In genomic region chr10:50364730-50365129, GRCh38 we compare ENCODE assay signal across 7 cellular contexts.
DNase-seq lines count a peak whose midpoint lies in the region; ATAC-seq, FAIRE-seq and TF ChIP-seq lines count a peak whose summit lies in the region.
"Not testable (repeated sequence)": the region's sequence is repeated elsewhere in the genome, so short reads cannot be mapped to it uniquely, and the experiment has no call there.

No MANE protein-coding gene starts in this region.

- SMC1A ChIA-PET in GM12878 (lab: Charles Lee; ENCODE audit: uncharacterized antibody, unreplicated experiment) = interaction anchor here (1.3 to 4.0 kb wide), 8 partner anchors 9 to 257 kb away, joined by 3 to 27 read pairs (median 6); no protein-coding TSS in a partner anchor

- H3K4me2 ChIP-seq in DOHH2 (ENCODE audit: low read length) (peak overlapping the region; percentile 89), GM12878 (ENCODE audit: control insufficient read depth, insufficient read depth) (peak overlapping the region; percentile 57)

- peak overlapping the region; percentile 95 for H3K27ac ChIP-seq in DOHH2 (ENCODE audit: low read depth, low read length)
- peak overlapping the region; percentile 35 for H3K27ac ChIP-seq in GM12878 (ENCODE audit: control insufficient read depth, insufficient read depth)
- not testable (repeated sequence) for H3K27ac ChIP-seq in small intestine (ENCODE audit: low read depth in 1 of 2, low read length in 1 of 2)

- H3K4me1 ChIP-seq in DOHH2 (ENCODE audit: control insufficient read depth, low read length) (peaks cover 38% of the 10 kb centered on the region), GM12878 (ENCODE audit: control insufficient read depth, insufficient read depth, low read length) (peaks cover 25% of the 10 kb centered on the region)
- not testable (repeated sequence) for H3K4me1 ChIP-seq in small intestine (ENCODE audit: control insufficient read depth in 2 of 2, insufficient read depth in 1 of 2, low read depth in 1 of 2, low read length in 1 of 2)

- H3K27me3 ChIP-seq in DOHH2 (ENCODE audit: control insufficient read depth, low read length); GM12878 (replicated peaks in 1 of 2; ENCODE audit: control insufficient read depth in 2 of 2, insufficient read depth in 2 of 2, low read length in 1 of 2); small intestine (ENCODE audit: control insufficient read depth in 2 of 2, insufficient read depth in 2 of 2, low read length in 2 of 2): not testable (repeated sequence)

- WGBS in GM12878 (ENCODE audit: insufficient coverage, insufficient replicate concordance, low lambda C conversion rate, missing lambda C conversion rate) = 34% methylated on average over 3 of the region's 3 CpGs
- WGBS in small intestine, 3 donors = 48 to 70% (median 53%) methylated on average over 3 of the region's 3 CpGs

- peaks cover 2 to 14% (median 7%) of the 10 kb centered on the region in 3 donors for H3K9me3 Mint-ChIP-seq in IgD-negative memory B cell

- TF ChIP-seq EP300 in GM12878 (IDR thresholded peaks at IDR 0.05; ENCODE audit: borderline replicate concordance in 1 of 2, control insufficient read depth in 1 of 2, low read depth in 2 of 2, low read length in 2 of 2) = not testable (repeated sequence)

- BruUV-seq in GM12878 (replicated peaks; lab: Mats Ljungman, UMichigan) = not testable (repeated sequence)

- not testable (repeated sequence) for H3K9me3 ChIP-seq in DOHH2 (ENCODE audit: control insufficient read depth, insufficient read depth, low read length); GM12878 (replicated peaks; ENCODE audit: control insufficient read depth, insufficient read depth, low read length); small intestine (ENCODE audit: control insufficient read depth, low read depth)

- H3F3A ChIP-seq in DOHH2 (ENCODE audit: control insufficient read depth, insufficient read depth) = peaks cover 33% of the 10 kb centered on the region

- POLR2A ChIA-PET in GM12878 (lab: Charles Lee) = interaction anchor here (0.6 to 1.1 kb wide), 2 partner anchors 21 to 22 kb away, joined by 3 read pairs; no protein-coding TSS in a partner anchor

- intact Hi-C loops in GM12878 (cut with micrococcal nuclease; ENCODE audit: unreplicated experiment) = loop anchor here (5.0 kb wide), 2 partner anchors 53 to 258 kb away; partner anchors contain the start of gene SGMS1
- intact Hi-C loops in left colon (cut with DNase I, micrococcal nuclease) = not testable (repeated sequence)

- peak overlapping the region; percentile 1 to 58 (median 16) for H3K27ac Mint-ChIP-seq in IgD-negative memory B cell

- TF ChIP-seq RAD21 in GM12878 (IDR thresholded peaks at IDR 0.05; ENCODE audit: insufficient read depth, low read depth, low read length) = not testable (repeated sequence)

- peaks cover 13% of the 10 kb centered on the region for H3K36me3 Mint-ChIP-seq in IgD-negative memory B cell

- H3K4me3 Mint-ChIP-seq in IgD-negative memory B cell = peak overlapping the region in 1 of 4 donors; percentile 11

- not testable (repeated sequence) for H4K20me1 ChIP-seq in DOHH2 (ENCODE audit: control insufficient read depth, insufficient read depth, low read depth, low read length); GM12878 (ENCODE audit: control insufficient read depth, insufficient read depth)

- H2AFZ ChIP-seq in GM12878 (ENCODE audit: control insufficient read depth, low read depth, low read length) = not testable (repeated sequence)

- RAD21 ChIA-PET in GM12878 (lab: Charles Lee; ENCODE audit: unreplicated experiment) = interaction anchor here (0.6 to 2.8 kb wide), 7 partner anchors 10 to 73 kb away, joined by 3 to 9 read pairs (median 6); no protein-coding TSS in a partner anchor

- H3K4me1 Mint-ChIP-seq in IgD-negative memory B cell = peaks cover 39 to 50% (median 46%) of the 10 kb centered on the region in 3 donors

- H3K9ac ChIP-seq in GM12878 (ENCODE audit: control insufficient read depth, insufficient read depth, low read length) = not testable (repeated sequence)

- H3K9me2 ChIP-seq in DOHH2 (replicated peaks; ENCODE audit: control insufficient read depth, low read length) = not testable (repeated sequence)

- DNase-seq in OCI-M1 (lab: John Stamatoyannopoulos, UW) (peak; percentile 61), small intestine (peak; percentile 82)
- DNase-seq in GM12878 (ENCODE audit: low read depth, low spot score); left colon: not testable (repeated sequence)

- H3K79me2 ChIP-seq in DOHH2 (ENCODE audit: control insufficient read depth, low read length) (peaks cover 21% of the 10 kb centered on the region), GM12878 (ENCODE audit: control insufficient read depth, insufficient read depth, low read length) (peaks cover 56% of the 10 kb centered on the region)

- in situ Hi-C loops in GM12878 (cut with MboI) = not testable (repeated sequence)

- ATAC-seq in GM18502 (IDR thresholded peaks at IDR 0.05; ENCODE audit: poor library complexity, unreplicated experiment) (peak; percentile 31), GM12878 (peak; percentile 19; the same call in 2 of the 3 replicates), left colon (peak; percentile 91)

- CTCF ChIA-PET in GM12878 (lab: Yijun Ruan, JAX) = interaction anchor here (1.2 to 1.6 kb wide), 2 partner anchors 13 to 85 kb away, joined by 3 read pairs; no protein-coding TSS in a partner anchor

- peaks cover 14% of the 10 kb centered on the region for H3K36me3 ChIP-seq in DOHH2 (ENCODE audit: control insufficient read depth, low read length)
- not testable (repeated sequence) for H3K36me3 ChIP-seq in GM12878 (ENCODE audit: control insufficient read depth in 2 of 2, insufficient read depth in 2 of 2, low read length in 1 of 2); small intestine (ENCODE audit: control insufficient read depth in 2 of 2, insufficient read depth in 2 of 2, low read length in 2 of 2)

- H3K27me3 Mint-ChIP-seq in IgD-negative memory B cell = not testable (repeated sequence)

- peak overlapping the region; percentile 43 for H3K4me3 ChIP-seq in DOHH2 (ENCODE audit: low read length)
- not testable (repeated sequence) for H3K4me3 ChIP-seq in GM12878; small intestine (ENCODE audit: low read depth in 1 of 2, low read length in 2 of 2)

- not testable (repeated sequence) for TF ChIP-seq POLR2A in GM12878 (IDR thresholded peaks at IDR 0.05; ENCODE audit: low read depth, low read length)

- not testable (repeated sequence) for FAIRE-seq in GM12878 (lab: Jason Lieb, UNC); small intestine (lab: Jason Lieb, UNC)

- not testable (repeated sequence) for TF ChIP-seq CTCF in DOHH2 (IDR thresholded peaks at IDR 0.05; ENCODE audit: low read depth, low read length, poor library complexity, severe bottlenecking); GM12878 (IDR thresholded peaks at IDR 0.05 in 2 of 3, conservative IDR thresholded peaks at IDR 0.05 in 1 of 3; ENCODE audit: control insufficient read depth in 2 of 3, extremely low read depth in 1 of 3, insufficient read depth in 1 of 3, low read depth in 3 of 3, low read length in 3 of 3)

TF ChIP-seq in GM12878, 131 proteins besides CTCF, POLR2A, EP300 and RAD21:
- 0 out of 4 replicates have a peak, but pooled peaks of 1 of the 2 experiments have one; percentile 24 for TF ChIP-seq IKZF2 (IDR thresholded peaks at IDR 0.05)
TF ChIP-seq in GM12878: peak in this region for 1; not testable (repeated sequence) for 130.

Comparison
In these comparisons a context has a peak if more than half of its experiments do, and no peak if none do; other contexts are left out.
1. ATAC-seq: peak in every context shown above with its lines; median percentile 91 in left colon; 31 in GM18502; 19 in GM12878.